In the genomic region with DNA sequence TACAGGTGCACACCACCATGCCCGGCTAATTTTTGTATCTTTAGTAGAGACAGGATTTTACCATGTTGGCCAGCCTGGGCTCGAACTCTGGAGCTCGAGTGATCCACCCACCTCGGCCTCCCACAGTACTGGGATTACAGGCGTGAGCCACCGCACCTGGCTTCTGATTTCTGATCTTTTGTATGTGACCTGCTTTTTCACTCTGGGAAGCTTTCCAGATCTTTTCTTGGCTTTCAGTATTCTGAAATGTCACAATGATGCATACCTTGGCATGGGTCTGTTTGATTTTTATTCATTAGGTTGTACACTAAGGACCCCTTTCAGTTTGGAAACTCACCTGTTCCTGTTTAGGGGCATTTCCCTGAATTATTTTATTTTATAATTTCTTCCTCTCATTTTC, we compare ENCODE assay signal across 22 cellular contexts. TPM values are rescaled to one million over a fixed set of nuclear protein-coding genes. Genes with fewer than 3 reads are reported as not detected.
"Had no signal": no experiment of that assay in that cellular context is flagged by ENCODE, and none has a peak within 500 bp of the region (broad histone marks: within the 10 kb centered on the region; RNA-seq: fewer than 3 reads in every experiment).

No MANE protein-coding gene starts in this region.

- H3K27ac ChIP-seq: colonic mucosa, dorsolateral prefrontal cortex, esophagus muscularis mucosa, gastrocnemius medialis, tibial artery had no signal

- H3K36me3 Mint-ChIP-seq: memory B cell had no signal

- H3K4me3 Mint-ChIP-seq: stimulated activated naive CD8-positive, alpha-beta T cell treated with anti-CD3 and anti-CD28 coated beads, Interleukin-15, Interleukin-2, amounts not matched to agents 100 ng/mL and 50 ng/mL, for 24 hours had no signal

- H3K27me3 ChIP-seq: cardiac muscle cell, colonic mucosa had no signal

- H3K4me3 ChIP-seq: cardiac muscle cell, colonic mucosa, dorsolateral prefrontal cortex, esophagus muscularis mucosa, gastrocnemius medialis, tibial artery had no signal

- H3K9me3 ChIP-seq: colonic mucosa, gastrocnemius medialis, tibial artery had no signal

- DNase-seq: activated CD4-positive, alpha-beta T cell treated with anti-CD3 and anti-CD28 coated beads for 4 hours; activated CD4-positive, alpha-beta T cell treated with anti-CD3 and anti-CD28 coated beads, Interleukin-2, amount 50 U/mL, for 48 hours; activated CD4-positive, CD25-positive, alpha-beta regulatory T cell; activated CD8-positive, alpha-beta memory T cell treated with anti-CD3 and anti-CD28 coated beads, Interleukin-2, amount 50 U/mL, for 48 hours; activated gamma-delta T cell; activated naive CD4-positive, alpha-beta T cell treated with anti-CD3 and anti-CD28 coated beads, Interleukin-2, amount 50 U/mL, for 16 hours; activated naive CD8-positive, alpha-beta T cell treated with anti-CD3 and anti-CD28 coated beads, Interleukin-2, amount 50 U/mL, for 24 hours; activated T-cell treated with anti-CD3 and anti-CD28 coated beads, Interleukin-2, amount 50 U/mL, for 48 hours; colonic mucosa; gastrocnemius medialis; hippocampal formation; nucleus accumbens; posterior cingulate gyrus; retina; stimulated activated CD4-positive, alpha-beta T cell treated with anti-CD3 and anti-CD28 coated beads, Interleukin-4, amount 100 ng/mL, for 24 hours had no signal

- ATAC-seq: activated naive CD8-positive, alpha-beta T cell treated with anti-CD3 and anti-CD28 coated beads, Interleukin-2, amount 50 U/mL, for 24 hours; gastrocnemius medialis had no signal

- H3K27ac Mint-ChIP-seq: activated naive CD8-positive, alpha-beta T cell treated with anti-CD3 and anti-CD28 coated beads, Interleukin-2, amount 50 U/mL, for 24 hours; stimulated activated naive CD8-positive, alpha-beta T cell treated with anti-CD3 and anti-CD28 coated beads, Interleukin-15, Interleukin-2, amounts not matched to agents 100 ng/mL and 50 ng/mL, for 24 hours had no signal

- H3K9me3 Mint-ChIP-seq: activated naive CD8-positive, alpha-beta T cell treated with anti-CD3 and anti-CD28 coated beads, Interleukin-2, amount 50 U/mL, for 24 hours; memory B cell; stimulated activated naive CD8-positive, alpha-beta T cell treated with anti-CD3 and anti-CD28 coated beads, Interleukin-15, Interleukin-2, amounts not matched to agents 100 ng/mL and 50 ng/mL, for 24 hours had no signal

- H3K4me1 ChIP-seq: colonic mucosa, gastrocnemius medialis had no signal

- H3K36me3 ChIP-seq: cardiac muscle cell, colonic mucosa, esophagus muscularis mucosa, gastrocnemius medialis had no signal

RNA-seq across cellular contexts. Expression of gene PROSER2, which starts 41.6 kb away (rescaled TPM):
- total RNA-seq: T-helper 1 cell treated with Interleukin-12 subunit alpha and Interleukin-12 subunit beta and Interleukin-4 antibody, amounts not matched to agents 30 ng/mL and 1 ng/mL, for 36 hours had no signal
